ENCODE assay signal across 23 cellular contexts in the genomic region with DNA sequence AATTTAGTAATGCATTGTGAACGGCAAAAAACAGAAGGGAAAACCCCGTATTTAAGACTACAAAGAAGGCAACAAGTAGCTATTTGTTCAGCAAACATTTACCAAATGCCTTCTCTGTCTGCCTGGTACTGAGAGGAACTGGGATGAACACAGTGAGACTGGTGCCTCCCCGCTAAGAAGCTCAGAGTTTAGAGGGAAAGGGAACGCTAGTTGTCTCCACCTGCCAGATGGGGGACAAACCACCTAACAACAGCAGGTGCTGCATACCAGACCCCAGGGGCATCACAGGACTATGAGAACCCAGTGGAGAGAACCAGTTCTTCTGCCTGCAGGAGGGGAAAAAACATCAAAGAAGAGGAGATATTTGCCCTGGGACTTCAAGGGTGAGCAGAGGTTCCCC.
DNase-seq lines count a peak whose midpoint lies in the region; TF ChIP-seq lines count a peak whose summit lies in the region.
"Had no signal": no experiment of that assay in that cellular context is flagged by ENCODE, and none has a peak within 500 bp of the region (broad histone marks: within the 10 kb centered on the region; RNA-seq: fewer than 3 reads in every experiment).

No MANE protein-coding gene starts in this region.

- no peaks in the 10 kb centered on the region for H3K27me3 ChIP-seq in brain microvascular endothelial cell (replicated peaks)
- H3K27me3 ChIP-seq: colonic mucosa, gastroesophageal sphincter, ovary, upper lobe of right lung had no signal

- H3K4me3 ChIP-seq in brain microvascular endothelial cell (ENCODE audit: low read depth, low read length), result no peak overlapping the region
- H3K4me3 ChIP-seq: colonic mucosa, gastroesophageal sphincter, ovary, SK-N-MC, upper lobe of right lung had no signal

- TF ChIP-seq CTCF in brain microvascular endothelial cell (IDR thresholded peaks at IDR 0.05; ENCODE audit: low read depth, low read length, missing control alignments), result no peak

- in situ Hi-C loops in brain microvascular endothelial cell (cut with HindIII; ENCODE audit: low pct_ligation_motif_present, low sequenced_read_pairs), result no loop called here

- H3K36me3 ChIP-seq in brain microvascular endothelial cell (replicated peaks), result no peaks in the 10 kb centered on the region
- H3K36me3 ChIP-seq: colonic mucosa, ovary had no signal

- peak; percentile 23 for DNase-seq in NCI-H2171 treated with DMSO at 0.1 percent for 48 hours (lab: John Stamatoyannopoulos, UW)
- DNase-seq in NCI-H2171 (lab: John Stamatoyannopoulos, UW), result no peak
- peak; percentile 39 for DNase-seq in NCI-H748 treated with DMSO at 0.1 percent for 48 hours (lab: John Stamatoyannopoulos, UW)
- peak; percentile 72 for DNase-seq in islet precursor cell
- no peak for DNase-seq in brain microvascular endothelial cell
- no peak for DNase-seq in activated CD8-positive, alpha-beta memory T cell treated with anti-CD3 and anti-CD28 coated beads, Interleukin-2, amount 50 U/mL, for 4 hours
- DNase-seq in stimulated activated CD4-positive, alpha-beta T cell treated with anti-CD3 and anti-CD28 coated beads, Interleukin-12 subunit alpha, Interleukin-12 subunit beta, amount 100 ng/mL, for 4 hours, result no peak
- DNase-seq: 8988T; activated CD4-positive, alpha-beta T cell treated with anti-CD3 and anti-CD28 coated beads, Interleukin-2, amount 50 U/mL, for 4 hours; activated gamma-delta T cell; colonic mucosa; GOT3; KBM-7; left colon; natural killer cell; NCI-H187; NCI-H446 treated with DMSO at 0.1 percent for 48 hours; ovary; right cardiac atrium; upper lobe of right lung had no signal

- peak overlapping the region; percentile 23 for H3K27ac ChIP-seq in temporal lobe (ENCODE audit: low read depth, low read length)
- no peak overlapping the region for H3K27ac ChIP-seq in brain microvascular endothelial cell
- H3K27ac ChIP-seq: colonic mucosa, gastroesophageal sphincter, ovary, SK-N-MC, upper lobe of right lung had no signal

Comparison
In these comparisons a context has a peak if more than half of its experiments do, and no peak if none do; other contexts are left out.
1. DNase-seq: peak in NCI-H2171 treated with DMSO at 0.1 percent for 48 hours (single experiment), NCI-H748 treated with DMSO at 0.1 percent for 48 hours (single experiment) and islet precursor cell (single experiment); none in NCI-H2171 (single experiment), brain microvascular endothelial cell (single experiment), activated CD8-positive, alpha-beta memory T cell treated with anti-CD3 and anti-CD28 coated beads, Interleukin-2, amount 50 U/mL, for 4 hours (single experiment) and stimulated activated CD4-positive, alpha-beta T cell treated with anti-CD3 and anti-CD28 coated beads, Interleukin-12 subunit alpha, Interleukin-12 subunit beta, amount 100 ng/mL, for 4 hours (single experiment).